Comparison of ENCODE assay signal across 7 cellular contexts in genomic region chr2:170972508-170973224, GRCh38. TPM values are rescaled to one million over a fixed set of nuclear protein-coding genes. Genes with fewer than 3 reads are reported as not detected.
DNase-seq lines count a peak whose midpoint lies in the region; ATAC-seq, FAIRE-seq and TF ChIP-seq lines count a peak whose summit lies in the region.

No MANE protein-coding gene starts in this region.

- no peaks in the 10 kb centered on the region for H3K4me1 ChIP-seq in neuronal stem cell (ENCODE audit: control insufficient read depth in 2 of 2, insufficient read depth in 1 of 2, low read depth in 1 of 2, low read length in 2 of 2)

- no peak overlapping the region for H2BK120ac ChIP-seq in neuronal stem cell (ENCODE audit: low read depth, low read length)

- no peak overlapping the region for H3K27ac ChIP-seq in neuronal stem cell (replicated peaks; ENCODE audit: low read length)

- no peak overlapping the region for H3K23ac ChIP-seq in neuronal stem cell (ENCODE audit: low read depth, low read length, poor library complexity)

- H2BK5ac ChIP-seq in neuronal stem cell (ENCODE audit: low read length) = no peak overlapping the region

- H3K14ac ChIP-seq in neuronal stem cell (ENCODE audit: low read length) = no peak overlapping the region

- no peak for TF ChIP-seq POLR2A in NB4 (IDR thresholded peaks at IDR 0.05; ENCODE audit: extremely low read depth, insufficient read length)

- no peak overlapping the region for H3K9ac ChIP-seq in neuronal stem cell (ENCODE audit: low read depth, low read length, poor library complexity)

- H2AK5ac ChIP-seq in neuronal stem cell (ENCODE audit: low read depth, low read length) = no peak overlapping the region

- H3K9me3 ChIP-seq in neuronal stem cell (replicated peaks in 1 of 2; ENCODE audit: control insufficient read depth in 2 of 2, insufficient read depth in 1 of 2, low read depth in 1 of 2, low read length in 2 of 2) = no peaks in the 10 kb centered on the region

- H4K8ac ChIP-seq in neuronal stem cell (ENCODE audit: low read depth, low read length) = no peak overlapping the region

- DNase-seq in NB4 (ENCODE audit: low read depth) = peak; percentile 34
- DNase-seq in bronchial epithelial cell (ENCODE audit: low read depth) = no peak
- DNase-seq in neuronal stem cell (ENCODE audit: low spot score) = no peak

- no CpG with 5 or more reads among the region's 13 CpGs for WGBS in neuronal stem cell (ENCODE audit: extremely low coverage in 2 of 2, insufficient read length in 2 of 2, insufficient replicate concordance in 1 of 2), 2 donors

- H3K27me3 ChIP-seq in bronchial epithelial cell (ENCODE audit: control insufficient read depth, insufficient read depth, low read length) = no peaks in the 10 kb centered on the region
- H3K27me3 ChIP-seq in neuronal stem cell (ENCODE audit: control insufficient read depth in 3 of 3, insufficient read depth in 3 of 3, low read depth in 1 of 3, low read length in 3 of 3) = no peaks in the 10 kb centered on the region

- no peak overlapping the region for H4K91ac ChIP-seq in neuronal stem cell (ENCODE audit: low read depth, low read length, poor library complexity)

- H2AFZ ChIP-seq in neuronal stem cell (ENCODE audit: low read length) = peak overlapping the region; percentile 99

- H3K4me3 ChIP-seq in NB4 (ENCODE audit: low read depth, low read length) = peak overlapping the region; percentile 35
- peak overlapping the region; percentile 34 for H3K4me3 ChIP-seq in bronchial epithelial cell (ENCODE audit: low read depth, low read length)
- H3K4me3 ChIP-seq in neuronal stem cell (ENCODE audit: low read length in 2 of 2) = no peak overlapping the region

- no peak overlapping the region for H3K18ac ChIP-seq in neuronal stem cell (ENCODE audit: low read length)

- no peak overlapping the region for H2BK15ac ChIP-seq in neuronal stem cell (ENCODE audit: low read length)

- H3K36me3 ChIP-seq in bronchial epithelial cell (ENCODE audit: control insufficient read depth, insufficient read depth, low read length) (no peaks in the 10 kb centered on the region), neuronal stem cell (replicated peaks in 1 of 2; ENCODE audit: control insufficient read depth in 2 of 2, insufficient read depth in 2 of 2, low read length in 2 of 2) (peaks cover 1 to 14% of the 10 kb centered on the region in 2 donors)

- no peak overlapping the region for H3K4me2 ChIP-seq in neuronal stem cell (ENCODE audit: insufficient read depth, low read length, poor library complexity, severe bottlenecking)

- no peak overlapping the region for H2BK12ac ChIP-seq in neuronal stem cell (ENCODE audit: low read length)

- ATAC-seq in GM18868 (IDR thresholded peaks at IDR 0.05; ENCODE audit: unreplicated experiment) (peak; percentile 5), HG03045 (IDR thresholded peaks at IDR 0.05; ENCODE audit: unreplicated experiment) (no peak), HG02938 (IDR thresholded peaks at IDR 0.05; ENCODE audit: unreplicated experiment) (no peak), GM19035 (IDR thresholded peaks at IDR 0.05; ENCODE audit: unreplicated experiment) (no peak)

- no peak overlapping the region for H3K4ac ChIP-seq in neuronal stem cell (ENCODE audit: low read length)

- no peaks in the 10 kb centered on the region for H3K79me1 ChIP-seq in neuronal stem cell (ENCODE audit: low read depth, low read length)

- TF ChIP-seq CTCF in NB4 (IDR thresholded peaks at IDR 0.05; ENCODE audit: low read depth, low read length) (no peak), bronchial epithelial cell (IDR thresholded peaks at IDR 0.05; ENCODE audit: insufficient read depth, low read length, severe bottlenecking) (no peak)

- FAIRE-seq in bronchial epithelial cell (lab: Jason Lieb, UNC) = no peak

RNA-seq across cellular contexts. Expression of gene GORASP2, which starts 43.6 kb away (rescaled TPM):
- total RNA-seq in bronchial epithelial cell = 30.1 and 34.2 TPM in 2 replicates
- 92.1 TPM for polyA plus RNA-seq in neuronal stem cell (2013, experiment 1 of 2)
- 89.3 TPM for polyA plus RNA-seq in neuronal stem cell (2013, experiment 2 of 2)

Comparison
In these comparisons a context has a peak if more than half of its experiments do, and no peak if none do; other contexts are left out.
1. H3K4me3 ChIP-seq: peak in NB4 (single experiment) and bronchial epithelial cell (single experiment); none in neuronal stem cell (0 of 2).